8 cellular contexts compared by ENCODE assay signal in the genomic region with DNA sequence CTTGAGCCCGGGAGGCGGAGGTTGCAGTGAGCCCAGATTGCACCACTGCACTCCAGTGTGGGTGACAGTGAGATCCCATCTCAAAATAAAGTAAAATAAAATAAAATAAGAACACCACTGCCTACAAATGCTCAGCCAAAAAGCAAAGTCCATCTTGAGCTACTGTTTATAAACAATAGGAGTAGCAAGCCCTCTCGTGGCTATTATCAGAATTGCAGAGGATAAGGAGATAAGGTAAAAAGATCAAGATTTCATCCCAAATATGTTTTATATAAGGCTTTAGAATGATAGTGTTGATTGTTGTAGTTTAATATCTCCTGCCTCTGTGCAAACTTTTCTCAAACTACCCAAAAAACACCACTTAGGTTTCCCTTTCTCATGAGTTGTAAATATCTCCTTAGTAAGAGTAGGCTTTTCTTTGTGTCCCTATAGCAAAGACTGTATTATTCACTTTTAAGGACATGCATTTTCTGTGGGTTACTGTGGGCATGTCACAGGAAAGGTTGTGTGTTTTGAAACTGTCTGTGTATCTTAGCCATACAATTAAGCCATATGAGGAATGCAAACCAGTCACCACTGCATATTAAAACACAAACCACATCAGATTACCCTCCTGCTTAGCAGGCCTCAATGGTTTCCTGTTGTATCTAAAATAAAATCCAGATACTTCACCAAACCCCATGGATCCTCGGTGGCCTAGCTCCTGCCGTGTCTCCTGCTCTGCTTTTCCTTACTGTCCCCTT. TPM values are rescaled to one million over a fixed set of nuclear protein-coding genes. Genes with fewer than 3 reads are reported as not detected.
DNase-seq lines count a peak whose midpoint lies in the region; ATAC-seq and TF ChIP-seq lines count a peak whose summit lies in the region.

No MANE protein-coding gene starts in this region.

- H3K4me1 Mint-ChIP-seq in MCF 10A (ENCODE audit: insufficient read depth, unreplicated experiment): peaks cover 12% of the 10 kb centered on the region

- peak; percentile 53 for ATAC-seq in GM19455 (IDR thresholded peaks at IDR 0.05; ENCODE audit: unreplicated experiment)
- peak; percentile 66 for ATAC-seq in left lung
- no peak for ATAC-seq in GM18870 (IDR thresholded peaks at IDR 0.05; ENCODE audit: unreplicated experiment)

- no peaks in the 10 kb centered on the region for H3K36me3 ChIP-seq in left lung

- no peak overlapping the region for H3K27ac ChIP-seq in left lung

- POLR2A ChIA-PET in MCF 10A (lab: Yijun Ruan, JAX): no interaction called here

- no peak overlapping the region for H3K4me3 ChIP-seq in left lung

- CTCF ChIA-PET in MCF 10A (lab: Yijun Ruan, JAX): interaction anchor here (0.6 to 1.7 kb wide), 15 partner anchors 9 to 1329 kb away, joined by 3 to 7 read pairs (median 3); no protein-coding TSS in a partner anchor

- no peaks in the 10 kb centered on the region for H3K27me3 ChIP-seq in left lung

- DNase-seq in Caki2 (ENCODE audit: low read depth) (peak; percentile 22), NCI-H2227 treated with DMSO at 0.1 percent for 48 hours (lab: John Stamatoyannopoulos, UW) (peak; percentile 4), MCF 10A (ENCODE audit: unreplicated experiment) (peak; percentile 72), left lung (no peak), occipital lobe (lab: John Stamatoyannopoulos, UW) (no peak)
- DNase-seq in activated effector memory CD4-positive, alpha-beta T cell treated with anti-CD3 and anti-CD28 coated beads, Interleukin-2, amount 50 U/mL, for 16 hours: no peak

- intact Hi-C loops in MCF 10A (cut with micrococcal nuclease): loop anchor here (1.0 to 5.0 kb wide), 6 partner anchors 107 to 1327 kb away; no protein-coding TSS in a partner anchor
- intact Hi-C loops in left lung (cut with DNase I): no loop called here

- peaks cover under 1% of the 10 kb centered on the region for H3K9me3 Mint-ChIP-seq in MCF 10A (ENCODE audit: unreplicated experiment)

- TF ChIP-seq CTCF in MCF 10A (IDR thresholded peaks at IDR 0.05; ENCODE audit: unreplicated experiment) (peak; percentile 51), left lung (IDR thresholded peaks at IDR 0.05) (peak; percentile 61 to 74)

- no peak overlapping the region for H3K27ac Mint-ChIP-seq in MCF 10A (ENCODE audit: low read depth, unreplicated experiment)

- H3K27me3 Mint-ChIP-seq in MCF 10A (ENCODE audit: insufficient read depth, unreplicated experiment): no peaks in the 10 kb centered on the region

- BruUV-seq in MCF 10A (replicated peaks; lab: Mats Ljungman, UMichigan): no TSS peak

- in situ Hi-C loops in Caki2 (cut with HindIII; ENCODE audit: low pct_unique_long_range_greater_than_20kb, low sequenced_read_pairs): no loop called here

- peaks cover 0 to 13% of the 10 kb centered on the region in 2 donors for H3K9me3 ChIP-seq in left lung

- no peak overlapping the region for H3K4me3 Mint-ChIP-seq in MCF 10A (ENCODE audit: unreplicated experiment)

- peaks cover 6% of the 10 kb centered on the region for H3K36me3 Mint-ChIP-seq in MCF 10A (ENCODE audit: insufficient read depth, unreplicated experiment)

- peaks cover 3 to 16% of the 10 kb centered on the region in 2 donors for H3K4me1 ChIP-seq in left lung

RNA-seq across cellular contexts. Expression of gene CKS2, which starts 31.8 kb away (rescaled TPM):
- 412 and 461 TPM in 2 replicates for total RNA-seq in Caki2 (2014; rRNA removed; shearing (Covaris generic); ENCODE audit: low replicate concordance)
- total RNA-seq in MCF 10A (2022) (82.2 and 90.4 TPM in 2 replicates), left lung (100 to 1,000 TPM in 1 of 2 donors, 10 to 100 TPM in 1; 43.1 to 110 TPM), occipital lobe (34.3 TPM)

RNA-seq across cellular contexts. Expression of gene SECISBP2, which starts 39.1 kb away (rescaled TPM):
- total RNA-seq in Caki2 (2014; rRNA removed; shearing (Covaris generic); ENCODE audit: low replicate concordance): 12.4 and 18.5 TPM in 2 replicates
- total RNA-seq in MCF 10A (2022): 36.4 and 38.9 TPM in 2 replicates
- total RNA-seq in left lung: 10 to 100 TPM; 31.4 to 51.0 TPM
- total RNA-seq in occipital lobe: 81.3 TPM

Comparison
In these comparisons a context has a peak if more than half of its experiments do, and no peak if none do; other contexts are left out.
1. DNase-seq: peak in Caki2 (single experiment), NCI-H2227 treated with DMSO at 0.1 percent for 48 hours (single experiment) and MCF 10A (single experiment); none in left lung (0 of 2), activated effector memory CD4-positive, alpha-beta T cell treated with anti-CD3 and anti-CD28 coated beads, Interleukin-2, amount 50 U/mL, for 16 hours (single experiment) and occipital lobe (single experiment).